In genomic region chr12:119802472-119802871, GRCh38 we compare ENCODE assay signal across 12 cellular contexts.
DNase-seq lines count a peak whose midpoint lies in the region; ATAC-seq and TF ChIP-seq lines count a peak whose summit lies in the region.
"Had no signal": no experiment of that assay in that cellular context is flagged by ENCODE, and none has a peak within 500 bp of the region (broad histone marks: within the 10 kb centered on the region; RNA-seq: fewer than 3 reads in every experiment).

No MANE protein-coding gene starts in this region.

- WGBS in aorta, 2 donors, result 1 to 8% methylated on average over 4 of the region's 4 CpGs
- WGBS in stomach, 5 donors, result 29 to 77% (median 68%) methylated on average over 4 of the region's 4 CpGs

- H3K9ac ChIP-seq in neural progenitor cell, result no peak overlapping the region
- H3K9ac ChIP-seq: KMS-11 had no signal

- no peaks in the 10 kb centered on the region for H3K4me1 Mint-ChIP-seq in stimulated activated naive CD8-positive, alpha-beta T cell treated with anti-CD3 and anti-CD28 coated beads, Interleukin-15, amount 100 ng/mL, for 72 hours
- H3K4me1 Mint-ChIP-seq in glutamatergic neuron (ENCODE audit: low read depth, unreplicated experiment) (peaks cover 15% of the 10 kb centered on the region), neural progenitor cell (peaks cover 30% of the 10 kb centered on the region)

- no peak overlapping the region for H3K4me3 Mint-ChIP-seq in stimulated activated naive CD8-positive, alpha-beta T cell treated with anti-CD3 and anti-CD28 coated beads, Interleukin-15, amount 100 ng/mL, for 72 hours
- H3K4me3 Mint-ChIP-seq in glutamatergic neuron (ENCODE audit: unreplicated experiment) (peak overlapping the region; percentile 67), neural progenitor cell (peak overlapping the region; percentile 17)

- H3K9me3 Mint-ChIP-seq in stimulated activated naive CD8-positive, alpha-beta T cell treated with anti-CD3 and anti-CD28 coated beads, Interleukin-15, amount 100 ng/mL, for 72 hours, result peaks cover 0 to 8% of the 10 kb centered on the region in 2 donors
- H3K9me3 Mint-ChIP-seq in glutamatergic neuron (ENCODE audit: unreplicated experiment), result no peaks in the 10 kb centered on the region
- peaks cover 2% of the 10 kb centered on the region for H3K9me3 Mint-ChIP-seq in neural progenitor cell

- H3K36me3 Mint-ChIP-seq in glutamatergic neuron (ENCODE audit: unreplicated experiment) (peaks cover 4% of the 10 kb centered on the region), neural progenitor cell (peaks cover 17% of the 10 kb centered on the region)

- peaks cover 15% of the 10 kb centered on the region for H3K4me1 ChIP-seq in neural progenitor cell
- no peaks in the 10 kb centered on the region for H3K4me1 ChIP-seq in aorta (ENCODE audit: control insufficient read depth in 1 of 2, insufficient read depth in 2 of 2, low read length in 2 of 2)
- peaks cover 10 to 28% (median 14%) of the 10 kb centered on the region in 4 donors for H3K4me1 ChIP-seq in stomach
- H3K4me1 ChIP-seq: uterus had no signal

- intact Hi-C loops in aorta (cut with DNase I), result no loop called here
- intact Hi-C loops in stomach (cut with DNase I; ENCODE audit: low total_unique reads), result no loop called here

- H3K27ac Mint-ChIP-seq in stimulated activated naive CD8-positive, alpha-beta T cell treated with anti-CD3 and anti-CD28 coated beads, Interleukin-15, amount 100 ng/mL, for 72 hours, result peak overlapping the region; percentile 8 to 75
- no peak overlapping the region for H3K27ac Mint-ChIP-seq in glutamatergic neuron (ENCODE audit: unreplicated experiment)
- H3K27ac Mint-ChIP-seq in neural progenitor cell, result no peak overlapping the region

- TF ChIP-seq EP300 in stomach (IDR thresholded peaks at IDR 0.05), result no peak

- peaks cover 46% of the 10 kb centered on the region for H4K20me1 ChIP-seq in neural progenitor cell (ENCODE audit: low read depth)

- H3K27ac ChIP-seq in neural progenitor cell (no peak overlapping the region), aorta (ENCODE audit: low read depth in 1 of 2, low read length in 2 of 2) (no peak overlapping the region), stomach (peak overlapping the region in 1 of 5 donors; percentile 44)
- H3K27ac ChIP-seq: KMS-11, uterus had no signal

- H3K27me3 ChIP-seq in neural progenitor cell (no peaks in the 10 kb centered on the region), aorta (ENCODE audit: control insufficient read depth in 1 of 2, insufficient read depth in 2 of 2, low read length in 1 of 2) (no peaks in the 10 kb centered on the region), stomach (no peaks in the 10 kb centered on the region)

- H3K9me3 ChIP-seq in neural progenitor cell (ENCODE audit: low read depth) (peaks cover 8% of the 10 kb centered on the region), aorta (ENCODE audit: control insufficient read depth, low read length) (no peaks in the 10 kb centered on the region), stomach (no peaks in the 10 kb centered on the region)
- H3K9me3 ChIP-seq: uterus had no signal

- H3K36me3 ChIP-seq in neural progenitor cell (no peaks in the 10 kb centered on the region), aorta (ENCODE audit: control insufficient read depth in 1 of 2, insufficient read depth in 2 of 2, low read length in 1 of 2) (no peaks in the 10 kb centered on the region), stomach (no peaks in the 10 kb centered on the region)
- H3K36me3 ChIP-seq: uterus had no signal

- DNase-seq in stimulated activated naive CD8-positive, alpha-beta T cell treated with anti-CD3 and anti-CD28 coated beads, Interleukin-15, amount 100 ng/mL, for 72 hours, result no peak
- no peak for DNase-seq in stimulated activated naive CD8-positive, alpha-beta T cell treated with anti-CD3 and anti-CD28 coated beads, Interleukin-15, Interleukin-2, amounts not matched to agents 100 U/mL and 50 U/mL, for 24 hours
- DNase-seq in glutamatergic neuron (peak; percentile 38), neural progenitor cell (ENCODE audit: low spot score) (peak; percentile 17), aorta (peak; percentile 63 to 81), stomach (no peak)
- no peak for DNase-seq in NK-92 treated with Interleukin-12 subunit alpha and Interleukin-12 subunit beta, amount 100 ng/mL, for 24 hours (lab: John Stamatoyannopoulos, UW)
- DNase-seq in activated effector memory CD4-positive, alpha-beta T cell treated with anti-CD3 and anti-CD28 coated beads, Interleukin-2, amount 50 U/mL, for 16 hours, result no peak
- DNase-seq: 8988T, activated T-cell treated with anti-CD3 and anti-CD28 coated beads for 4 hours, uterus had no signal

- H3K4me3 ChIP-seq in neural progenitor cell (no peak overlapping the region), aorta (ENCODE audit: low read length in 2 of 2) (no peak overlapping the region), stomach (peak overlapping the region in 1 of 4 donors; percentile 35)
- H3K4me3 ChIP-seq: uterus had no signal

- no peak for TF ChIP-seq POLR2A in stomach (IDR thresholded peaks at IDR 0.05)

- H2AFZ ChIP-seq in neural progenitor cell (replicated peaks), result no peak overlapping the region

- peak overlapping the region; percentile 85 for H3K4me2 ChIP-seq in neural progenitor cell
- H3K4me2 ChIP-seq: KMS-11 had no signal

- H3K79me2 ChIP-seq in neural progenitor cell (ENCODE audit: low read depth), result peaks cover 15% of the 10 kb centered on the region

- peaks cover 19% of the 10 kb centered on the region for H3F3A ChIP-seq in neural progenitor cell (ENCODE audit: low read depth)

- no peak for TF ChIP-seq CTCF in glutamatergic neuron (IDR thresholded peaks at IDR 0.05; ENCODE audit: partially characterized antibody, unreplicated experiment)
- TF ChIP-seq CTCF in neural progenitor cell (IDR thresholded peaks at IDR 0.05), result no peak
- TF ChIP-seq CTCF in stomach (IDR thresholded peaks at IDR 0.05), result no peak

- no peak for ATAC-seq in stimulated activated naive CD8-positive, alpha-beta T cell treated with anti-CD3 and anti-CD28 coated beads, Interleukin-15, amount 100 ng/mL, for 72 hours
- ATAC-seq in stimulated activated naive CD8-positive, alpha-beta T cell treated with anti-CD3 and anti-CD28 coated beads, Interleukin-15, Interleukin-2, amounts not matched to agents 100 U/mL and 50 U/mL, for 24 hours, result no peak
- peak; percentile 49 for ATAC-seq in aorta (ENCODE audit: low FRiP score)

- H3K27me3 Mint-ChIP-seq in stimulated activated naive CD8-positive, alpha-beta T cell treated with anti-CD3 and anti-CD28 coated beads, Interleukin-15, amount 100 ng/mL, for 72 hours, result no peaks in the 10 kb centered on the region
- H3K27me3 Mint-ChIP-seq in glutamatergic neuron (ENCODE audit: unreplicated experiment), result no peaks in the 10 kb centered on the region
- no peaks in the 10 kb centered on the region for H3K27me3 Mint-ChIP-seq in neural progenitor cell (ENCODE audit: insufficient read depth, low read depth)

Comparison
In these comparisons a context has a peak if more than half of its experiments do, and no peak if none do; other contexts are left out.
1. DNase-seq: peak in glutamatergic neuron (single experiment), neural progenitor cell (single experiment) and aorta (2 of 2); none in stimulated activated naive CD8-positive, alpha-beta T cell treated with anti-CD3 and anti-CD28 coated beads, Interleukin-15, amount 100 ng/mL, for 72 hours (0 of 2), stimulated activated naive CD8-positive, alpha-beta T cell treated with anti-CD3 and anti-CD28 coated beads, Interleukin-15, Interleukin-2, amounts not matched to agents 100 U/mL and 50 U/mL, for 24 hours (single experiment), NK-92 treated with Interleukin-12 subunit alpha and Interleukin-12 subunit beta, amount 100 ng/mL, for 24 hours (single experiment), activated effector memory CD4-positive, alpha-beta T cell treated with anti-CD3 and anti-CD28 coated beads, Interleukin-2, amount 50 U/mL, for 16 hours (single experiment) and stomach (single experiment).
2. H3K27ac Mint-ChIP-seq: peak in stimulated activated naive CD8-positive, alpha-beta T cell treated with anti-CD3 and anti-CD28 coated beads, Interleukin-15, amount 100 ng/mL, for 72 hours (2 of 2); none in glutamatergic neuron (single experiment) and neural progenitor cell (single experiment).
3. H3K4me3 Mint-ChIP-seq: peak in glutamatergic neuron (single experiment) and neural progenitor cell (single experiment); none in stimulated activated naive CD8-positive, alpha-beta T cell treated with anti-CD3 and anti-CD28 coated beads, Interleukin-15, amount 100 ng/mL, for 72 hours (0 of 2).